11 cellular contexts compared by ENCODE assay signal in the genomic region with DNA sequence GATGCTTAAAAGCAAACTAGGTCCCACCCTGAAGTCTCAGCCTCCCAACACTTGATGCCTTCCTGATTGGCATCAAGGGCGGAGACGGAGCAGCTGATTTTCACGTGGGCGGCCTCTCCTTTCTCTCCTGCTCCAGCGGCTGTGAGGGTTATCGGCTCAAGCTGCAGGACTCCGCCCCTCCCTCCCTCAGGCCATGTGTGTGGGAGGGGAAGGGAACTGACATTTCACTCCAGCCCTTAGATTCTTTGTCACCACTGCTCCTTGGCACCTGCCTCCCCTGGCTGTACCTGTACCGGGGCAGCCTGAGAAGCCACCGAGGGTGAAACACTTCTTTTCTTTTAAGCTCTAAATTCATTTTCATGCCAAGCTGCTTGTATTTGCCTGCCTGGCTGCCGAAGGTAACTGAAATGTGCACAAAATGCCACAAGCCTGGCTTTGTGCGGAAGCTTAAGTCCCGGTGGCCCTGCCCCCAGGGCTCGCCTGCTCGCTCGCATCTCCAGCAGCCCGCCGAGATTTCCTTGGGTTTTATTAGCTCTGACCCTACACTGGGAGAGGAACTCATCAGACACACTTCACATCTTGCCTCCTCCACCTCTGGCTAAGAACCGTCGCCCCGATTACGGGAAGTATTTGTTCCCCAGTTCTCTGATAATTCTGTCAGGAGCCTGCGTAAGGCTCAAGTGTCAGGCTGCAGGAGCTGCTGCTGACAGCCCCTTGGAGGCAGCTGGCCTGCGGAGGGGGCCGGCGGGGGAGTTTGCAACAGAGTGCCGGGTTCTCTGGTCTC. TPM values are rescaled to one million over a fixed set of nuclear protein-coding genes. Genes with fewer than 3 reads are reported as not detected.
DNase-seq lines count a peak whose midpoint lies in the region; FAIRE-seq and TF ChIP-seq lines count a peak whose summit lies in the region.
"Had no signal": no experiment of that assay in that cellular context is flagged by ENCODE, and none has a peak within 500 bp of the region (broad histone marks: within the 10 kb centered on the region; RNA-seq: fewer than 3 reads in every experiment).

No MANE protein-coding gene starts in this region.

- H3K9me3 Mint-ChIP-seq in type B pancreatic cell = no peaks in the 10 kb centered on the region

- H3K36me3 Mint-ChIP-seq in type B pancreatic cell = peaks cover 4% of the 10 kb centered on the region

- DNase-seq in NCI-H2029 (lab: John Stamatoyannopoulos, UW) (peak; percentile 20), NCI-H2029 treated with DMSO at 0.1 percent for 48 hours (lab: John Stamatoyannopoulos, UW) (no peak), bronchial epithelial cell (ENCODE audit: low read depth) (peak; percentile 69), left kidney (ENCODE audit: low read depth, low spot score) (peak; percentile 95), type B pancreatic cell (ENCODE audit: extremely low spot score, unreplicated experiment) (no peak), DMS114 treated with DMSO at 0.1 percent for 48 hours (lab: John Stamatoyannopoulos, UW; ENCODE audit: unreplicated experiment) (no peak), NCI-H1436 (lab: John Stamatoyannopoulos, UW) (no peak), GM10266 (ENCODE audit: extremely low spot score) (no peak)
- DNase-seq: brain microvascular endothelial cell, T-helper 9 cell had no signal

- H3K27ac Mint-ChIP-seq in type B pancreatic cell = peak overlapping the region; percentile 46

- H3K4me3 Mint-ChIP-seq in type B pancreatic cell = peak overlapping the region; percentile 61

- no peak for FAIRE-seq in bronchial epithelial cell (lab: Jason Lieb, UNC)
- FAIRE-seq: A549 had no signal

- H3K36me3 ChIP-seq in bronchial epithelial cell (ENCODE audit: control insufficient read depth, insufficient read depth, low read length) = no peaks in the 10 kb centered on the region
- H3K36me3 ChIP-seq: brain microvascular endothelial cell had no signal

- peaks cover 27% of the 10 kb centered on the region for H3K4me1 Mint-ChIP-seq in type B pancreatic cell (ENCODE audit: unreplicated experiment)

- H3K4me3 ChIP-seq in bronchial epithelial cell (ENCODE audit: low read depth, low read length) = no peak overlapping the region
- H3K4me3 ChIP-seq: A549 had no signal

- no peaks in the 10 kb centered on the region for H3K27me3 ChIP-seq in bronchial epithelial cell (ENCODE audit: control insufficient read depth, insufficient read depth, low read length)
- H3K27me3 ChIP-seq: brain microvascular endothelial cell had no signal

- TF ChIP-seq CTCF in bronchial epithelial cell (IDR thresholded peaks at IDR 0.05; ENCODE audit: insufficient read depth, low read length, severe bottlenecking) = no peak
- TF ChIP-seq CTCF in type B pancreatic cell (conservative IDR thresholded peaks at IDR 0.05) = no peak
- TF ChIP-seq CTCF in GM10266 (IDR thresholded peaks at IDR 0.05; ENCODE audit: control insufficient read depth, insufficient read depth, low read depth, missing control alignments) = no peak

- peaks cover 25% of the 10 kb centered on the region for H3K27me3 Mint-ChIP-seq in type B pancreatic cell

RNA-seq across cellular contexts. Expression of gene CPNE5, which starts 9.6 kb away (rescaled TPM):
- total RNA-seq in bronchial epithelial cell (not detected in 2 replicates), type B pancreatic cell (ENCODE audit: low replicate concordance) (0.14 and 0.72 TPM in 2 replicates)

RNA-seq across cellular contexts. Expression of gene PPIL1, which starts 25.8 kb away (rescaled TPM):
- total RNA-seq in bronchial epithelial cell (33.3 and 34.8 TPM in 2 replicates), type B pancreatic cell (ENCODE audit: low replicate concordance) (35.1 and 50.4 TPM in 2 replicates)

RNA-seq across cellular contexts. Expression of gene C6orf89, which starts 36.9 kb away (rescaled TPM):
- total RNA-seq in bronchial epithelial cell (21.9 and 26.8 TPM in 2 replicates), type B pancreatic cell (ENCODE audit: low replicate concordance) (37.9 and 42.4 TPM in 2 replicates)

Comparison
In these comparisons a context has a peak if more than half of its experiments do, and no peak if none do; other contexts are left out.
1. DNase-seq: peak in NCI-H2029 (single experiment), bronchial epithelial cell (single experiment) and left kidney (single experiment); none in NCI-H2029 treated with DMSO at 0.1 percent for 48 hours (single experiment), type B pancreatic cell (single experiment), DMS114 treated with DMSO at 0.1 percent for 48 hours (single experiment), NCI-H1436 (single experiment) and GM10266 (single experiment).